Comparison of ENCODE assay signal across 15 cellular contexts in genomic region chr15:98909968-98910885, GRCh38.
"Had no signal": no experiment of that assay in that cellular context is flagged by ENCODE, and none has a peak within 500 bp of the region (broad histone marks: within the 10 kb centered on the region; RNA-seq: fewer than 3 reads in every experiment).

No MANE protein-coding gene starts in this region.

- DNase-seq: activated CD4-positive, alpha-beta T cell treated with anti-CD3 and anti-CD28 coated beads for 48 hours; activated CD8-positive, alpha-beta memory T cell treated with anti-CD3 and anti-CD28 coated beads for 24 hours; colonic mucosa; foreskin melanocyte; islet precursor cell; pancreas; retina; stimulated activated CD4-positive, alpha-beta T cell treated with anti-CD3 and anti-CD28 coated beads, Interleukin-1b, Interleukin-23, amount 100 ng/mL, for 48 hours; trophoblast cell had no signal

- H3K4me1 Mint-ChIP-seq: neural crest cell had no signal

- H3K9me3 Mint-ChIP-seq: activated naive CD4-positive, alpha-beta T cell treated with anti-CD3 and anti-CD28 coated beads, Interleukin-2, amount 50 U/mL, for 72 hours; activated T-helper 2 cell treated with anti-CD3 and anti-CD28 coated beads, Interferon-gamma antibody, Interleukin-2, Interleukin-4, amounts not matched to agents 10 μg/mL and 5 μg/mL and 100 μg/mL, durations not matched to agents 14 hours and 24 hours and 36 hours; neural crest cell; stimulated activated memory B cell treated with anti-CD40 and anti-IgM and Interleukin-4, amounts not matched to agents 10 μg/mL and 1 μg/mL and 100 μg/mL, for 72 hours; WTC11 had no signal

- H3K27me3 Mint-ChIP-seq: stimulated activated memory B cell treated with anti-CD40 and anti-IgM and Interleukin-4, amounts not matched to agents 10 μg/mL and 1 μg/mL and 100 μg/mL, for 72 hours had no signal

- ATAC-seq: activated naive CD4-positive, alpha-beta T cell treated with anti-CD3 and anti-CD28 coated beads, Interleukin-2, amount 50 U/mL, for 72 hours; pancreas; SK-N-SH treated with all-trans-retinoic acid at 6 μM for 48 hours; stimulated activated memory B cell treated with anti-CD40 and anti-IgM and Interleukin-4, amounts not matched to agents 10 μg/mL and 1 μg/mL and 100 μg/mL, for 72 hours; WTC11 had no signal

- H3K4me3 Mint-ChIP-seq: neural crest cell; stimulated activated memory B cell treated with anti-CD40 and anti-IgM and Interleukin-4, amounts not matched to agents 10 μg/mL and 1 μg/mL and 100 μg/mL, for 72 hours; WTC11 had no signal

- H3K27ac Mint-ChIP-seq: activated T-helper 2 cell treated with anti-CD3 and anti-CD28 coated beads, Interferon-gamma antibody, Interleukin-2, Interleukin-4, amounts not matched to agents 10 μg/mL and 5 μg/mL and 100 μg/mL, durations not matched to agents 14 hours and 24 hours and 36 hours; stimulated activated memory B cell treated with anti-CD40 and anti-IgM and Interleukin-4, amounts not matched to agents 10 μg/mL and 1 μg/mL and 100 μg/mL, for 72 hours; WTC11 had no signal
